8 cellular contexts compared by ENCODE assay signal in the genomic region with DNA sequence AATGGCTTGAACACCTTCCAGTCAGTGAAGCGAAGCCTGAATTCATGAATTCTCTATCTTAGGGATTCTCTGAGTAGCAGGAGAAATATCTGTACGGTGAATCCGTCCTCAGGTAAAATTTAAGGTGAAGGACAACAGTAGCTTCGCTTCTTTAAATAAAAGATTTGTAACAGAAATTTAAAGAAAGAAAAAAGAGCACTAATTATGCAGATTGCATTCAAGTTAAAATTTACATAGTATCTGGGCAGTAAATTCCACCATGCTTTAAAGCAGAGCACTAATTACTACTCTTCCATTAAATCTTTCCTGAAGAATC.
"Had no signal": no experiment of that assay in that cellular context is flagged by ENCODE, and none has a peak within 500 bp of the region (broad histone marks: within the 10 kb centered on the region; RNA-seq: fewer than 3 reads in every experiment).

No MANE protein-coding gene starts in this region.

- H3K9me3 ChIP-seq: adrenal gland, upper lobe of right lung had no signal

- H3K27ac Mint-ChIP-seq: dendritic cell treated with granulocyte-macrophage colony-stimulating factor and Interleukin-4, amounts not matched to agents 40 ng/mL and 50 ng/mL, for 4 days; naive B cell; T-helper 17 cell had no signal

- H3K4me1 Mint-ChIP-seq: naive B cell had no signal

- H3K4me1 ChIP-seq: upper lobe of right lung had no signal

- H3K4me3 Mint-ChIP-seq: dendritic cell treated with granulocyte-macrophage colony-stimulating factor and Interleukin-4, amounts not matched to agents 40 ng/mL and 50 ng/mL, for 4 days; endodermal cell; naive B cell; T-helper 17 cell had no signal

- H3K4me3 ChIP-seq: lung, upper lobe of right lung had no signal

- H3K36me3 ChIP-seq: adrenal gland, upper lobe of right lung had no signal

- H3K36me3 Mint-ChIP-seq: naive B cell had no signal

- H3K27me3 ChIP-seq: adrenal gland had no signal

- H3K9me3 Mint-ChIP-seq: dendritic cell treated with granulocyte-macrophage colony-stimulating factor and Interleukin-4, amounts not matched to agents 40 ng/mL and 50 ng/mL, for 4 days; endodermal cell; naive B cell had no signal

- DNase-seq: central memory CD4-positive, alpha-beta T cell had no signal

- H3K27ac ChIP-seq: adrenal gland, upper lobe of right lung had no signal
